8 cellular contexts compared by ENCODE assay signal in the genomic region with DNA sequence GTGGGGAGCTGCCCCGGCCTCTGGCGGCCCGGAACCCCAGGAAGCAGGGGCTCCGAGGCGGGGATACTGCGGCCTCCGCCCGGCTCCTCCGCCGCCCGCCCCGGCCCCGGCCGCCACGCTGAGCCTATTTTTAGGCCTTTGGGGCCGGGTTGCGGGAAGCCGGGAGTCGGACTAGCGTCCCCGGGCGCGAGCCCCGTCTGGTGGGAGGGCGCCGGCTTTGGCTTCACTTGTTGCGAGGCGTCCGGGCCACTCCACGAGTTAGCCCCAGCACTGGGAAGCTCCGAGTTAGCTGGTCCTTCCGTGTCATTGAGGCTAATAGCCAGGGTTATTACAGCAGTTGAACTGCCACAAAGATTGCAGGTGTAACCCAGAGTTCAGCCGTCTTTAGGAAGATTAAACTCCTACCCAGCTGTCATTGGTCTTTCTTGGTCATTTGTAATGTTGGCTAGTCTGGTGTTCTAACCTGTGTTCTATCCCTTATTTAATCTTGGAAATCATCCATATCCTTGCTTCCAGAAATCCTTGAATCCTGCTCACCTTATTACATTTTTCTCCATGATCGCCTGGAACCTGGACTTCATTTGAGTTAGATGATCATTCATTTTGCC. TPM values are rescaled to one million over a fixed set of nuclear protein-coding genes. Genes with fewer than 3 reads are reported as not detected.
DNase-seq lines count a peak whose midpoint lies in the region; ATAC-seq and TF ChIP-seq lines count a peak whose summit lies in the region.

No MANE protein-coding gene starts in this region.

- H3K4me3 ChIP-seq in AG09309 (ENCODE audit: control insufficient read depth, low read depth, low read length): peak overlapping the region; percentile 67

- ATAC-seq in GM18499 (IDR thresholded peaks at IDR 0.05; ENCODE audit: insufficient read depth, unreplicated experiment) (peak; percentile 11), HG02884 (IDR thresholded peaks at IDR 0.05; ENCODE audit: unreplicated experiment) (peak; percentile 23)

- no peaks in the 10 kb centered on the region for H3K36me3 Mint-ChIP-seq in glutamatergic neuron (ENCODE audit: unreplicated experiment)
- H3K36me3 Mint-ChIP-seq in osteocyte (ENCODE audit: unreplicated experiment): peaks cover 20% of the 10 kb centered on the region

- H3K4me1 Mint-ChIP-seq in glutamatergic neuron (ENCODE audit: low read depth, unreplicated experiment) (peaks cover 3% of the 10 kb centered on the region), osteocyte (ENCODE audit: unreplicated experiment) (peaks cover 20% of the 10 kb centered on the region)

- no peak for TF ChIP-seq CTCF in AG09309 (IDR thresholded peaks at IDR 0.05; ENCODE audit: control insufficient read depth, insufficient read depth, low read depth, low read length, missing control alignments)
- TF ChIP-seq CTCF in glutamatergic neuron (IDR thresholded peaks at IDR 0.05; ENCODE audit: partially characterized antibody, unreplicated experiment): no peak
- no peak for TF ChIP-seq CTCF in osteocyte (IDR thresholded peaks at IDR 0.05)

- H3K9me3 Mint-ChIP-seq in glutamatergic neuron (ENCODE audit: unreplicated experiment) (peaks cover 7% of the 10 kb centered on the region), osteocyte (ENCODE audit: unreplicated experiment) (no peaks in the 10 kb centered on the region)

- H3K27me3 Mint-ChIP-seq in glutamatergic neuron (ENCODE audit: unreplicated experiment): peaks cover 2% of the 10 kb centered on the region
- no peaks in the 10 kb centered on the region for H3K27me3 Mint-ChIP-seq in osteocyte (ENCODE audit: unreplicated experiment)

- peak overlapping the region; percentile 87 for H3K4me3 Mint-ChIP-seq in glutamatergic neuron (ENCODE audit: unreplicated experiment)
- peak overlapping the region; percentile 79 for H3K4me3 Mint-ChIP-seq in osteocyte (ENCODE audit: unreplicated experiment)

- H3K27ac Mint-ChIP-seq in glutamatergic neuron (ENCODE audit: unreplicated experiment): peak overlapping the region; percentile 81
- peak overlapping the region; percentile 71 for H3K27ac Mint-ChIP-seq in osteocyte (ENCODE audit: unreplicated experiment)

- DNase-seq in AG09309 (ENCODE audit: low read depth) (no peak), NCI-H526 treated with DMSO at 0.1 percent for 48 hours (lab: John Stamatoyannopoulos, UW) (peak; percentile 24), glutamatergic neuron (peak; percentile 56), osteocyte (ENCODE audit: extremely low spot score, unreplicated experiment) (peak; percentile 88), OCI-M2 (lab: John Stamatoyannopoulos, UW; ENCODE audit: unreplicated experiment) (no peak)
- peak; percentile 5 for DNase-seq in activated gamma-delta T cell treated with anti-CD3 and anti-CD28 coated beads, Interleukin-2, amount 50 U/mL, for 16 hours (ENCODE audit: low read depth)

RNA-seq across cellular contexts. Expression of a gene that starts 0.8 kb away (rescaled TPM):
- total RNA-seq in glutamatergic neuron (ENCODE audit: unreplicated experiment): 27.3 TPM
- total RNA-seq in osteocyte: 43.0 and 46.8 TPM in 2 replicates

Comparison
In these comparisons a context has a peak if more than half of its experiments do, and no peak if none do; other contexts are left out.
1. DNase-seq: peak in NCI-H526 treated with DMSO at 0.1 percent for 48 hours (single experiment), activated gamma-delta T cell treated with anti-CD3 and anti-CD28 coated beads, Interleukin-2, amount 50 U/mL, for 16 hours (single experiment), glutamatergic neuron (single experiment) and osteocyte (single experiment); none in AG09309 (single experiment) and OCI-M2 (single experiment).